Comparison of ENCODE assay signal across 12 cellular contexts in genomic region chrX:41512394-41512793, GRCh38.
DNase-seq lines count a peak whose midpoint lies in the region; ATAC-seq, FAIRE-seq and TF ChIP-seq lines count a peak whose summit lies in the region.
"Had no signal": no experiment of that assay in that cellular context is flagged by ENCODE, and none has a peak within 500 bp of the region (broad histone marks: within the 10 kb centered on the region; RNA-seq: fewer than 3 reads in every experiment).

No MANE protein-coding gene starts in this region.

- H4K20me1 ChIP-seq in Karpas-422 (ENCODE audit: insufficient read depth, low read depth, low read length): no peaks in the 10 kb centered on the region

- 86 to 98% methylated on average over 4 of the region's 4 CpGs for WGBS in aorta, 2 donors

- peaks cover 23% of the 10 kb centered on the region for H3K4me1 Mint-ChIP-seq in activated CD4-positive, alpha-beta memory T cell treated with anti-CD3 and anti-CD28 coated beads for 36 hours (ENCODE audit: low read depth)

- TF ChIP-seq CTCF in GM20000 (IDR thresholded peaks at IDR 0.05; ENCODE audit: extremely low read depth, missing control alignments): no peak

- no peak overlapping the region for H3K4me2 ChIP-seq in Karpas-422 (ENCODE audit: low read depth, low read length, poor library complexity, severe bottlenecking)
- H3K4me2 ChIP-seq: SK-N-SH had no signal

- no peak overlapping the region for H3K9ac ChIP-seq in Karpas-422 (ENCODE audit: low read length)
- H3K9ac ChIP-seq: SK-N-SH had no signal

- H3K9me2 ChIP-seq in Karpas-422 (replicated peaks; ENCODE audit: insufficient read depth, low read length): no peaks in the 10 kb centered on the region
- H3K9me2 ChIP-seq: SK-N-SH had no signal

- DNase-seq in GM18507 (ENCODE audit: extremely low spot score, insufficient read length, low read depth): peak; percentile 8
- DNase-seq in GM20000 (ENCODE audit: low spot score): peak; percentile 32
- peak; percentile 28 for DNase-seq in activated CD4-positive, alpha-beta memory T cell treated with anti-CD3 and anti-CD28 coated beads for 36 hours
- DNase-seq in aorta: no peak
- no peak for DNase-seq in stimulated activated CD4-positive, alpha-beta T cell treated with anti-CD3 and anti-CD28 coated beads, Interleukin-12 subunit alpha, Interleukin-12 subunit beta, amount 100 ng/mL, for 4 hours
- DNase-seq in T1000 (lab: John Stamatoyannopoulos, UW): no peak
- DNase-seq in Karpas-422: no peak
- DNase-seq: activated gamma-delta T cell, NCI-H1436, SK-N-SH had no signal

- H2AFZ ChIP-seq in Karpas-422 (ENCODE audit: low read length): no peak overlapping the region

- H3K36me3 ChIP-seq in aorta (ENCODE audit: control insufficient read depth in 1 of 2, insufficient read depth in 2 of 2, low read length in 1 of 2) (no peaks in the 10 kb centered on the region), Karpas-422 (ENCODE audit: insufficient read depth, low read length) (no peaks in the 10 kb centered on the region)

- H3K27me3 Mint-ChIP-seq in activated CD4-positive, alpha-beta memory T cell treated with anti-CD3 and anti-CD28 coated beads for 36 hours: no peaks in the 10 kb centered on the region

- H3K4me1 ChIP-seq in aorta (ENCODE audit: control insufficient read depth in 1 of 2, insufficient read depth in 2 of 2, low read length in 2 of 2) (no peaks in the 10 kb centered on the region), Karpas-422 (ENCODE audit: low read length) (no peaks in the 10 kb centered on the region)

- H3K4me3 ChIP-seq in aorta (ENCODE audit: low read length in 2 of 2) (no peak overlapping the region), Karpas-422 (ENCODE audit: low read length) (no peak overlapping the region)

- peak; percentile 88 for ATAC-seq in HG03097 (IDR thresholded peaks at IDR 0.05; ENCODE audit: low FRiP score, unreplicated experiment)
- ATAC-seq in aorta (ENCODE audit: low FRiP score): no peak
- ATAC-seq: HCT116 had no signal

- H3K4me3 Mint-ChIP-seq in activated CD4-positive, alpha-beta memory T cell treated with anti-CD3 and anti-CD28 coated beads for 36 hours: no peak overlapping the region

- CTCF ChIA-PET in activated CD4-positive, alpha-beta memory T cell treated with anti-CD3 and anti-CD28 coated beads for 36 hours (lab: Charles Lee): interaction anchor here (1.4 kb wide), 1 partner anchor 248 kb away, joined by 4 read pairs; no protein-coding TSS in a partner anchor

- H3K79me2 ChIP-seq in Karpas-422 (ENCODE audit: low read length): no peaks in the 10 kb centered on the region

- FAIRE-seq in GM18507 (lab: Jason Lieb, UNC): peak; percentile 88

- H3K36me3 Mint-ChIP-seq in activated CD4-positive, alpha-beta memory T cell treated with anti-CD3 and anti-CD28 coated beads for 36 hours: no peaks in the 10 kb centered on the region

- H3K27ac Mint-ChIP-seq in activated CD4-positive, alpha-beta memory T cell treated with anti-CD3 and anti-CD28 coated beads for 36 hours: no peak overlapping the region

- POLR2A ChIA-PET in activated CD4-positive, alpha-beta memory T cell treated with anti-CD3 and anti-CD28 coated beads for 36 hours (lab: Charles Lee): no interaction called here

- H3K9me3 Mint-ChIP-seq in activated CD4-positive, alpha-beta memory T cell treated with anti-CD3 and anti-CD28 coated beads for 36 hours: no peaks in the 10 kb centered on the region

- H3K9me3 ChIP-seq in aorta (ENCODE audit: control insufficient read depth, low read length): no peaks in the 10 kb centered on the region
- H3K9me3 ChIP-seq in Karpas-422 (ENCODE audit: low read length): no peaks in the 10 kb centered on the region
- H3K9me3 ChIP-seq: SK-N-SH had no signal

- no peak overlapping the region for H3K27ac ChIP-seq in aorta (ENCODE audit: low read depth in 1 of 2, low read length in 2 of 2)
- no peak overlapping the region for H3K27ac ChIP-seq in Karpas-422 (ENCODE audit: low read length)

- no peaks in the 10 kb centered on the region for H3K27me3 ChIP-seq in aorta (ENCODE audit: control insufficient read depth in 1 of 2, insufficient read depth in 2 of 2, low read length in 1 of 2)
- no peaks in the 10 kb centered on the region for H3K27me3 ChIP-seq in Karpas-422 (ENCODE audit: low read length)

- intact Hi-C loops in activated CD4-positive, alpha-beta memory T cell treated with anti-CD3 and anti-CD28 coated beads for 36 hours (cut with micrococcal nuclease): no loop called here
- intact Hi-C loops in aorta (cut with DNase I): no loop called here

Comparison
In these comparisons a context has a peak if more than half of its experiments do, and no peak if none do; other contexts are left out.
1. DNase-seq: peak in GM18507 (single experiment), GM20000 (single experiment) and activated CD4-positive, alpha-beta memory T cell treated with anti-CD3 and anti-CD28 coated beads for 36 hours (single experiment); none in aorta (0 of 2), stimulated activated CD4-positive, alpha-beta T cell treated with anti-CD3 and anti-CD28 coated beads, Interleukin-12 subunit alpha, Interleukin-12 subunit beta, amount 100 ng/mL, for 4 hours (single experiment), T1000 (single experiment) and Karpas-422 (single experiment).